1 cellular context compared by ENCODE assay signal in the genomic region with DNA sequence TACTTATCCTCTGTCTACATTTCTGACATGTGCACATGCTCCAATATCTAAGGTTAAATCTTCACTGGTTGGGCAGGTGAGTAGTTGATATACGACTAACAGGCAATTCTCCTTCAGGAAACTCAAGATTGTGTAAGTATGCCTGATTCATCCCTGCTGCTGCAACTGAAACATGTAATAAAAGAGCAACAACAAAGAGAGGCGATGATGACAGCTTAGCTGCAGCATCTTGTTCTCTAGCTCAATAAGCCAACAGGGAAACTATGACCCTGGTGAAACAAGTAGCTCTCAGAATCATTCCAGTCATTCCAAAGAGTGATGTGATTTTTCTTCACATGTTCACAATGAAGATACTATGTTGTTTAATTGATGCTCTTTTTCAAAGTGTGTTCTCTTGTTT.
TF ChIP-seq lines count a peak whose summit lies in the region.

No MANE protein-coding gene starts in this region.

TF ChIP-seq in GM23338, 12 proteins besides CTCF, POLR2A, EP300 and RAD21 (continued from another document):
- TF ChIP-seq ZNF462 (CRISPR knock-in tag; IDR thresholded peaks at IDR 0.05) = no peak
- TF ChIP-seq ZNF114 (CRISPR knock-in tag; IDR thresholded peaks at IDR 0.05) = no peak
TF ChIP-seq in GM23338: peak in this region for 0.
